Comparison of ENCODE assay signal across 25 cellular contexts in the genomic region with DNA sequence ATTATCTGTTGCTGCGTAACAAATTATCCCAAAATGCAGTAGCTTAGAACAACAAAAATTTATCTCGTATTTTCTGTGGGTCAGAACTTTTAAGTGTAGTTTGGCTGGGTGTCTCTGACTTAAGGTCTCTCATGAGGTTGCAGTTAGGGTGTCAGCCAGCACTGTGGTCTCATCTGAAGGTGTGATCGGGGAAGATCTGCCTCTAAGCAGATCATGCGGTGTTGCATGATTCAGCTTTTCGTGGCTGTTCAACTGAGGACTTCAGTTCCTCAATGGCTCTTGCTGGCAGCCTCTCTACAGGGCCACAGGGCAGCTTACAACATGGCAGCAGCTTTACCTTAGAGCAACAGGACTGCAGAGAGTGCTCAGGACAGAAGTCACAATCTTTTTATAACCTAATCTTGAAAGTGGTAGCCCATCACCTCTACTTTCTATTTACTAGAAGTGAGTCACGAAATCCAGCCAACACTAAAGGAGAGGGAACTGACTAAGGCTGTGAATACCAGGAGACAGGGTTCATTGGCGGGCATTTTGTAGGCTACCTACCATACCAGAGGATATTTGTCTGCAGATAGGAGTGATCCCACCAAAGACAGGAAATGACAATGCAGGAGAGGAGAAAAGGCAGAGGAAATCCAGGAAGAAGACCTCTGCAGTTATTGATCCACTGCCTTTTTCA. TPM values are rescaled to one million over a fixed set of nuclear protein-coding genes. Genes with fewer than 3 reads are reported as not detected.
DNase-seq lines count a peak whose midpoint lies in the region; ATAC-seq, FAIRE-seq and TF ChIP-seq lines count a peak whose summit lies in the region.
"Had no signal": no experiment of that assay in that cellular context is flagged by ENCODE, and none has a peak within 500 bp of the region (broad histone marks: within the 10 kb centered on the region; RNA-seq: fewer than 3 reads in every experiment).

No MANE protein-coding gene starts in this region.

- H4K8ac ChIP-seq in mesendoderm (ENCODE audit: low read depth, low read length) = no peak overlapping the region

- H3K4me2 ChIP-seq in DND-41 (ENCODE audit: insufficient read depth, low read length) (no peak overlapping the region), OCI-LY7 (ENCODE audit: low read length) (no peak overlapping the region), mesendoderm (ENCODE audit: low read length) (no peak overlapping the region)
- H3K4me2 ChIP-seq: A549; BLaER1 treated with 17β-estradiol and CSF1 and Interleukin-3, amounts not matched to agents 10 nM and 100 nM; GM23338 had no signal

- no peak overlapping the region for H3K56ac ChIP-seq in mesendoderm (ENCODE audit: low read length)

- CTCF ChIA-PET in OCI-LY7 (lab: Charles Lee; ENCODE audit: unreplicated experiment) = interaction anchor here (0.6 kb wide), 1 partner anchor 43 kb away, joined by 3 read pairs; no protein-coding TSS in a partner anchor

- H3K27me3 ChIP-seq in DND-41 (ENCODE audit: insufficient read depth, low read length, poor library complexity) (no peaks in the 10 kb centered on the region), mesendoderm (ENCODE audit: insufficient read depth, low read length, poor library complexity) (no peaks in the 10 kb centered on the region)
- H3K27me3 ChIP-seq: BLaER1 treated with 17β-estradiol and CSF1 and Interleukin-3, amounts not matched to agents 10 nM and 100 nM; Peyer's patch had no signal

- no peaks in the 10 kb centered on the region for H3K79me1 ChIP-seq in mesendoderm (ENCODE audit: low read length)

- no CpG with 5 or more reads among the region's 7 CpGs for WGBS in mesendoderm (ENCODE audit: extremely low coverage, insufficient coverage, low lambda C conversion rate)

- POLR2A ChIA-PET in OCI-LY7 (lab: Charles Lee) = interaction anchor here (0.7 kb wide), 1 partner anchor 1341 kb away, joined by 4 read pairs; no protein-coding TSS in a partner anchor

- no peak overlapping the region for H3K18ac ChIP-seq in mesendoderm (ENCODE audit: low read length)

- DNase-seq in DND-41 (no peak), HT1080 (ENCODE audit: low read depth) (peak; percentile 25), OCI-LY7 (ENCODE audit: low spot score) (no peak), mesendoderm (peak; percentile 13), GM19239 (ENCODE audit: insufficient read length, low spot score) (no peak), mucosa of descending colon (no peak), posterior cingulate gyrus (no peak)
- DNase-seq: AML-193; CD4-positive, alpha-beta T cell; H9; HFFc6; Karpas-422; NCI-H2029 treated with DMSO at 0.1 percent for 48 hours; NCI-H2227 treated with DMSO at 0.1 percent for 48 hours; NCI-H526 treated with DMSO at 0.1 percent for 48 hours; Peyer's patch; SHP77 treated with DMSO at 0.1 percent for 48 hours had no signal

- H4K20me1 ChIP-seq in DND-41 (ENCODE audit: insufficient read depth, low read length) (no peaks in the 10 kb centered on the region), OCI-LY7 (ENCODE audit: insufficient read depth, low read length) (no peaks in the 10 kb centered on the region)
- H4K20me1 ChIP-seq: BLaER1 treated with 17β-estradiol and CSF1 and Interleukin-3, amounts not matched to agents 10 nM and 100 nM had no signal

- H3K27ac ChIP-seq in DND-41 (ENCODE audit: low read length) = no peak overlapping the region
- H3K27ac ChIP-seq in OCI-LY7 (ENCODE audit: low read depth, low read length, poor library complexity, severe bottlenecking) = no peak overlapping the region
- no peak overlapping the region for H3K27ac ChIP-seq in mesendoderm (ENCODE audit: low read depth, low read length)
- H3K27ac ChIP-seq: A549; BLaER1 treated with 17β-estradiol and CSF1 and Interleukin-3, amounts not matched to agents 10 nM and 100 nM; Peyer's patch had no signal

- TF ChIP-seq CTCF in DND-41 (IDR thresholded peaks at IDR 0.05; ENCODE audit: borderline replicate concordance, extremely low read depth, low read length, poor library complexity, severe bottlenecking) (no peak), OCI-LY7 (conservative IDR thresholded peaks at IDR 0.05; ENCODE audit: low read length) (no peak), mucosa of descending colon (IDR thresholded peaks at IDR 0.05) (no peak)

- no peak overlapping the region for H3K4ac ChIP-seq in mesendoderm (ENCODE audit: low read depth, low read length)

- no peak overlapping the region for H2BK15ac ChIP-seq in mesendoderm (replicated peaks; ENCODE audit: low read depth)

- H4K5ac ChIP-seq in mesendoderm (ENCODE audit: low read length) = no peak overlapping the region

- no peak overlapping the region for H3K23ac ChIP-seq in mesendoderm (ENCODE audit: low read length)

- no TSS peak for BruUV-seq in OCI-LY7 (replicated peaks; lab: Mats Ljungman, UMichigan)

- intact Hi-C loops in OCI-LY7 (cut with micrococcal nuclease; ENCODE audit: unreplicated experiment) (no loop called here), mucosa of descending colon (cut with DNase I, micrococcal nuclease) (no loop called here), posterior cingulate gyrus (cut with DNase I) (no loop called here)

- H2BK5ac ChIP-seq in mesendoderm (ENCODE audit: low read length) = no peak overlapping the region

- H3K4me1 ChIP-seq in DND-41 (ENCODE audit: insufficient read depth, low read length) (no peaks in the 10 kb centered on the region), OCI-LY7 (ENCODE audit: insufficient read depth, low read length, poor library complexity, severe bottlenecking) (no peaks in the 10 kb centered on the region), mesendoderm (ENCODE audit: control insufficient read depth, low read depth, low read length) (no peaks in the 10 kb centered on the region), mucosa of descending colon (ENCODE audit: low read depth) (no peaks in the 10 kb centered on the region)
- H3K4me1 ChIP-seq: BLaER1 treated with 17β-estradiol and CSF1 and Interleukin-3, amounts not matched to agents 10 nM and 100 nM; Peyer's patch had no signal

- H3K4me3 ChIP-seq in DND-41 (ENCODE audit: low read depth in 1 of 2, low read length in 2 of 2) (no peak overlapping the region), OCI-LY7 (ENCODE audit: low read depth, low read length, poor library complexity, severe bottlenecking) (no peak overlapping the region), mesendoderm (ENCODE audit: low read length) (no peak overlapping the region), mucosa of descending colon (no peak overlapping the region)
- H3K4me3 ChIP-seq: A549; BLaER1 treated with 17β-estradiol and CSF1 and Interleukin-3, amounts not matched to agents 10 nM and 100 nM; GM23338; Peyer's patch had no signal

- FAIRE-seq in GM19239 (lab: Jason Lieb, UNC) = no peak
- FAIRE-seq: A549, D721Med had no signal

- H3K36me3 ChIP-seq in DND-41 (ENCODE audit: insufficient read depth, low read length) = no peaks in the 10 kb centered on the region
- no peaks in the 10 kb centered on the region for H3K36me3 ChIP-seq in OCI-LY7 (ENCODE audit: insufficient read depth, low read length)
- H3K36me3 ChIP-seq in mesendoderm (ENCODE audit: control insufficient read depth, insufficient read depth, low read length) = no peaks in the 10 kb centered on the region
- no peaks in the 10 kb centered on the region for H3K36me3 ChIP-seq in mucosa of descending colon (ENCODE audit: low read depth)
- H3K36me3 ChIP-seq: BLaER1 treated with 17β-estradiol and CSF1 and Interleukin-3, amounts not matched to agents 10 nM and 100 nM; Peyer's patch had no signal

- no peak overlapping the region for H2AK5ac ChIP-seq in mesendoderm (ENCODE audit: low read length)

- peak overlapping the region; percentile 8; the same call in 1 of the 2 replicates for H2AFZ ChIP-seq in DND-41 (ENCODE audit: low read depth, low read length)
- 0 out of 2 replicates have a peak overlapping the region, but pooled peaks have one; percentile 23 for H2AFZ ChIP-seq in OCI-LY7 (ENCODE audit: low read length)
- H2AFZ ChIP-seq: GM23338 had no signal

- H3K9me3 ChIP-seq in DND-41 (ENCODE audit: insufficient read depth, low read length, severe bottlenecking) = peaks cover 11% of the 10 kb centered on the region
- H3K9me3 ChIP-seq in OCI-LY7 (ENCODE audit: low read length) = peaks cover 8% of the 10 kb centered on the region
- no peaks in the 10 kb centered on the region for H3K9me3 ChIP-seq in mucosa of descending colon

- no peak for ATAC-seq in DND-41 (ENCODE audit: insufficient read depth, low read depth)
- ATAC-seq in mucosa of descending colon = no peak
- no peak for ATAC-seq in GM18498 (IDR thresholded peaks at IDR 0.05; ENCODE audit: unreplicated experiment)
- ATAC-seq: A549, GM23338 had no signal

- no peaks in the 10 kb centered on the region for H3K9me2 ChIP-seq in OCI-LY7 (ENCODE audit: insufficient read depth, low read length)

- H3K79me2 ChIP-seq in DND-41 (ENCODE audit: insufficient read depth, low read length) (no peaks in the 10 kb centered on the region), OCI-LY7 (ENCODE audit: insufficient read depth, low read depth, low read length) (no peaks in the 10 kb centered on the region), mesendoderm (ENCODE audit: control insufficient read depth, insufficient read depth, low read length) (no peaks in the 10 kb centered on the region)

- H2BK120ac ChIP-seq in mesendoderm (ENCODE audit: low read depth, low read length) = no peak overlapping the region

- H3K9ac ChIP-seq in DND-41 (ENCODE audit: low read depth, low read length) (no peak overlapping the region), mesendoderm (ENCODE audit: low read length) (no peak overlapping the region)
- H3K9ac ChIP-seq: BLaER1 treated with 17β-estradiol and CSF1 and Interleukin-3, amounts not matched to agents 10 nM and 100 nM had no signal

RNA-seq across cellular contexts. Expression of a gene that starts 1.8 kb away (rescaled TPM):
- total RNA-seq in HT1080 (2014; rRNA removed; shearing (Covaris generic)) = not detected in 2 replicates
- polyA plus RNA-seq in HT1080 (2015; cell fraction: cytosol; rRNA removed) = not detected in 2 replicates
- not detected in 2 replicates for polyA plus RNA-seq in HT1080 (2015; cell fraction: nucleus; rRNA removed)
- not detected in 2 replicates for total RNA-seq in OCI-LY7 (2014; rRNA removed; shearing (Covaris generic))
- total RNA-seq in OCI-LY7 (2022) (not detected in 2 replicates), mucosa of descending colon (not detected)
- polyA plus RNA-seq in mesendoderm (2013, experiment 1 of 2) = not detected
- not detected for polyA plus RNA-seq in mesendoderm (2013, experiment 2 of 2)
- total RNA-seq: CD4-positive, alpha-beta T cell; Daoy; G401; GM23338; H9; HFFc6; NCI-H460; Peyer's patch had no signal
- polyA plus RNA-seq: A549, GM23338 had no signal

Comparison
In these comparisons a context has a peak if more than half of its experiments do, and no peak if none do; other contexts are left out.
1. DNase-seq: peak in HT1080 (single experiment) and mesendoderm (single experiment); none in DND-41 (single experiment), OCI-LY7 (single experiment), GM19239 (single experiment), mucosa of descending colon (0 of 3) and posterior cingulate gyrus (0 of 10).